Comparison of ENCODE assay signal across 1 cellular context in genomic region chr3:123286308-123287023, GRCh38.
A peak's percentile ranks its signal among the peaks of the same experiment; 100 is the strongest.
TF ChIP-seq lines count a peak whose summit lies in the region.

No MANE protein-coding gene starts in this region.

TF ChIP-seq in K562, 482 proteins besides CTCF, POLR2A, EP300 and RAD21 (continued from another document and continues in another):
- TF ChIP-seq UBTF (IDR thresholded peaks at IDR 0.05; ENCODE audit: borderline replicate concordance in 1 of 2, low read depth in 2 of 2, low read length in 2 of 2) = no peak
- TF ChIP-seq CREM (IDR thresholded peaks at IDR 0.05; ENCODE audit: low read depth) = no peak
- no peak for TF ChIP-seq IRF2 (CRISPR knock-in tag; IDR thresholded peaks at IDR 0.05)
- no peak for TF ChIP-seq CREB1 (IDR thresholded peaks at IDR 0.05)
- TF ChIP-seq CREB1 (CRISPR knock-in tag; IDR thresholded peaks at IDR 0.05) = 0 out of 2 replicates have a peak, but pooled peaks have one; percentile 39
- TF ChIP-seq CREBBP (IDR thresholded peaks at IDR 0.05; ENCODE audit: low read depth, low read length) = no peak
- 0 out of 2 replicates have a peak, but pooled peaks have one; percentile 33 for TF ChIP-seq E2F4 (CRISPR knock-in tag; IDR thresholded peaks at IDR 0.05; ENCODE audit: low read depth)
- TF ChIP-seq SOX6 (IDR thresholded peaks at IDR 0.05) = no peak
- TF ChIP-seq TEAD1 (CRISPR knock-in tag; IDR thresholded peaks at IDR 0.05) = 0 out of 4 replicates have a peak, but pooled peaks of 1 of the 2 experiments have one; percentile 13
- no peak for TF ChIP-seq SFPQ (IDR thresholded peaks at IDR 0.05; ENCODE audit: low read depth, low read length)
- TF ChIP-seq PPARD (CRISPR knock-in tag; IDR thresholded peaks at IDR 0.05) = no peak
- TF ChIP-seq ZNF431 (CRISPR knock-in tag; IDR thresholded peaks at IDR 0.05) = peak; percentile 61; the same call in 1 of the 2 replicates
- no peak for TF ChIP-seq NBN (IDR thresholded peaks at IDR 0.05; ENCODE audit: low read depth)
- TF ChIP-seq SMC3 (conservative IDR thresholded peaks at IDR 0.05; ENCODE audit: insufficient read depth, low read depth, low read length) = peak; percentile 57
- no peak for TF ChIP-seq HSF4 (CRISPR knock-in tag; IDR thresholded peaks at IDR 0.05; ENCODE audit: borderline replicate concordance)
- no peak for TF ChIP-seq HDAC8 (tag; IDR thresholded peaks at IDR 0.05)
- peak; percentile 45; the same call in 1 of the 2 replicates for TF ChIP-seq PTTG1 (tag; IDR thresholded peaks at IDR 0.05; ENCODE audit: low read depth)
- TF ChIP-seq KDM5B (IDR thresholded peaks at IDR 0.05; ENCODE audit: insufficient replicate concordance, low read depth, low read length) = no peak
- no peak for TF ChIP-seq TSHZ1 (CRISPR knock-in tag; IDR thresholded peaks at IDR 0.05)
- no peak for TF ChIP-seq CEBPZ (IDR thresholded peaks at IDR 0.05; ENCODE audit: borderline replicate concordance, low read depth, low read length)
- peak; percentile 22; the same call in 1 of the 2 replicates for TF ChIP-seq SMAD4 (CRISPR knock-in tag; conservative IDR thresholded peaks at IDR 0.05)
- TF ChIP-seq GATAD2B (IDR thresholded peaks at IDR 0.05; ENCODE audit: borderline replicate concordance) = no peak
- TF ChIP-seq THAP12 (CRISPR knock-in tag; IDR thresholded peaks at IDR 0.05) = no peak
- no peak for TF ChIP-seq NR2C1 (IDR thresholded peaks at IDR 0.05)
- TF ChIP-seq NR2C1 (tag; IDR thresholded peaks at IDR 0.05) = 0 out of 2 replicates have a peak, but pooled peaks have one; percentile 27
- TF ChIP-seq EHMT2 (IDR thresholded peaks at IDR 0.05) = peak; percentile 99
- TF ChIP-seq CHAMP1 (IDR thresholded peaks at IDR 0.05) = peak; percentile 45; the same call in 1 of the 2 replicates
- TF ChIP-seq ESRRA (IDR thresholded peaks at IDR 0.05; ENCODE audit: borderline replicate concordance, low read depth) = no peak
- TF ChIP-seq ZNF175 (CRISPR knock-in tag; IDR thresholded peaks at IDR 0.05; ENCODE audit: low read depth) = no peak
- no peak for TF ChIP-seq FIP1L1 (IDR thresholded peaks at IDR 0.05; ENCODE audit: low read depth, low read length, poor library complexity, severe bottlenecking)
- TF ChIP-seq FOXA1 (IDR thresholded peaks at IDR 0.05; ENCODE audit: borderline replicate concordance) = no peak
- peak; percentile 26; the same call in 1 of the 2 replicates for TF ChIP-seq BHLHE40 (IDR thresholded peaks at IDR 0.05; ENCODE audit: low read length)
- 0 out of 2 replicates have a peak, but pooled peaks have one; percentile 35 for TF ChIP-seq ZNF740 (CRISPR knock-in tag; IDR thresholded peaks at IDR 0.05)
- no peak for TF ChIP-seq ZNF740 (tag; IDR thresholded peaks at IDR 0.05)
- no peak for TF ChIP-seq KDM2B (CRISPR knock-in tag; IDR thresholded peaks at IDR 0.05)
- TF ChIP-seq NEUROD1 (IDR thresholded peaks at IDR 0.05; ENCODE audit: borderline replicate concordance, low read depth, low read length, partially characterized antibody) = no peak
- TF ChIP-seq RCOR1 (IDR thresholded peaks at IDR 0.05; ENCODE audit: borderline replicate concordance in 1 of 2, low read depth in 2 of 2, low read length in 2 of 2) = peak in 1 of 2 experiments; percentile 89; a peak in 2 of 4 replicates
- 0 out of 2 replicates have a peak, but pooled peaks have one; percentile 35 for TF ChIP-seq TFAP4 (CRISPR knock-in tag; IDR thresholded peaks at IDR 0.05; ENCODE audit: borderline replicate concordance)
- TF ChIP-seq DMBX1 (CRISPR knock-in tag; IDR thresholded peaks at IDR 0.05; ENCODE audit: borderline replicate concordance) = peak; percentile 74; the same call in 1 of the 2 replicates
- no peak for TF ChIP-seq GTF2E2 (tag; IDR thresholded peaks at IDR 0.05)
